Comparison of ENCODE assay signal across 1 cellular context in genomic region chr17:82241183-82241925, GRCh38.
TF ChIP-seq lines count a peak whose summit lies in the region.

No MANE protein-coding gene starts in this region.

TF ChIP-seq in K562, 482 proteins besides CTCF, POLR2A, EP300 and RAD21 (continued from another document and continues in another):
- TF ChIP-seq GTF3C2 (IDR thresholded peaks at IDR 0.05; ENCODE audit: borderline replicate concordance, extremely low read depth, insufficient read length) (no peak), GTF2F1 (IDR thresholded peaks at IDR 0.05; ENCODE audit: low read depth, low read length) (no peak), HOMEZ (CRISPR knock-in tag; IDR thresholded peaks at IDR 0.05) (no peak), GTF2A2 (tag; IDR thresholded peaks at IDR 0.05) (no peak), EHMT2 (IDR thresholded peaks at IDR 0.05) (no peak), PBX2 (CRISPR knock-in tag; IDR thresholded peaks at IDR 0.05; ENCODE audit: low read depth) (no peak), PBX2 (tag; conservative IDR thresholded peaks at IDR 0.05; ENCODE audit: low read depth) (no peak), ZNF395 (CRISPR knock-in tag; IDR thresholded peaks at IDR 0.05) (no peak), ZNF639 (CRISPR knock-in tag; conservative IDR thresholded peaks at IDR 0.05 in 1 of 2, IDR thresholded peaks at IDR 0.05 in 1 of 2) (no peak), MTA3 (IDR thresholded peaks at IDR 0.05; ENCODE audit: borderline replicate concordance) (peak; percentile 14; the same call in 1 of the 2 replicates), GTF2B (IDR thresholded peaks at IDR 0.05; ENCODE audit: extremely low read depth, insufficient read length) (no peak), ZNF717 (CRISPR knock-in tag; IDR thresholded peaks at IDR 0.05) (no peak), KAT2B (IDR thresholded peaks at IDR 0.05; ENCODE audit: low read depth, low read length) (no peak), YY1 (IDR thresholded peaks at IDR 0.05; ENCODE audit: borderline replicate concordance in 1 of 3, control insufficient read depth in 1 of 3, extremely low read depth in 1 of 3, insufficient read depth in 3 of 3, insufficient read length in 1 of 3, insufficient replicate concordance in 2 of 3, low read depth in 1 of 3, low read length in 2 of 3) (no peak), YBX1 (IDR thresholded peaks at IDR 0.05) (no peak), RNF2 (IDR thresholded peaks at IDR 0.05) (no peak), ZNF592 (IDR thresholded peaks at IDR 0.05) (0 out of 2 replicates have a peak, but pooled peaks have one; percentile 5), ZFX (CRISPR knock-in tag; IDR thresholded peaks at IDR 0.05) (peak; percentile 31), ETV6 (IDR thresholded peaks at IDR 0.05; ENCODE audit: borderline replicate concordance in 1 of 2, low read depth in 2 of 2, low read length in 1 of 2) (no peak), ETV6 (CRISPR knock-in tag; IDR thresholded peaks at IDR 0.05; ENCODE audit: borderline replicate concordance) (no peak), NFIC (IDR thresholded peaks at IDR 0.05) (peak; percentile 45; the same call in 1 of the 2 replicates), ZNF398 (CRISPR knock-in tag; IDR thresholded peaks at IDR 0.05) (no peak), ZNF316 (IDR thresholded peaks at IDR 0.05) (no peak), THAP12 (CRISPR knock-in tag; IDR thresholded peaks at IDR 0.05) (no peak), GABPA (tag; conservative IDR thresholded peaks at IDR 0.05; ENCODE audit: low read depth) (no peak)
